In genomic region chr1:241823925-241824324, GRCh38 we compare ENCODE assay signal across 2 cellular contexts.
TF ChIP-seq lines count a peak whose summit lies in the region.

No MANE protein-coding gene starts in this region.

TF ChIP-seq in IMR-90, 13 proteins besides CTCF, POLR2A, EP300 and RAD21:
- no peak for TF ChIP-seq CHD1 (IDR thresholded peaks at IDR 0.05; ENCODE audit: low read depth, low read length)
- TF ChIP-seq NFE2L2 (IDR thresholded peaks at IDR 0.05; ENCODE audit: low read depth, low read length) = no peak
- TF ChIP-seq RFX5 (IDR thresholded peaks at IDR 0.05; ENCODE audit: low read depth, low read length) = no peak
- TF ChIP-seq MXI1 (IDR thresholded peaks at IDR 0.05; ENCODE audit: borderline replicate concordance, low read depth, low read length) = no peak
- no peak for TF ChIP-seq SMC3 (IDR thresholded peaks at IDR 0.05; ENCODE audit: low read depth, low read length)
- no peak for TF ChIP-seq MAZ (IDR thresholded peaks at IDR 0.05; ENCODE audit: borderline replicate concordance, low read depth, low read length)
- no peak for TF ChIP-seq CEBPB (IDR thresholded peaks at IDR 0.05; ENCODE audit: low read depth, low read length)
- no peak for TF ChIP-seq MAFK (IDR thresholded peaks at IDR 0.05; ENCODE audit: low read depth, low read length)
- no peak for TF ChIP-seq FOS (IDR thresholded peaks at IDR 0.05; ENCODE audit: low read depth, low read length)
- no peak for TF ChIP-seq USF2 (IDR thresholded peaks at IDR 0.05; ENCODE audit: low read depth, low read length)
- TF ChIP-seq ELK1 (IDR thresholded peaks at IDR 0.05; ENCODE audit: borderline replicate concordance, low read depth, low read length) = no peak
- no peak for TF ChIP-seq BHLHE40 (IDR thresholded peaks at IDR 0.05; ENCODE audit: low read depth, low read length)
- no peak for TF ChIP-seq RCOR1 (IDR thresholded peaks at IDR 0.05; ENCODE audit: insufficient replicate concordance, low read length)

TF ChIP-seq in GM12878, 131 proteins besides CTCF, POLR2A, EP300 and RAD21:
- TF ChIP-seq ZBTB11 (CRISPR knock-in tag; IDR thresholded peaks at IDR 0.05) (peak; percentile 51; the same call in 1 of the 2 replicates), USF2 (IDR thresholded peaks at IDR 0.05; ENCODE audit: borderline replicate concordance, low read depth, low read length) (no peak)
